In the genomic region with DNA sequence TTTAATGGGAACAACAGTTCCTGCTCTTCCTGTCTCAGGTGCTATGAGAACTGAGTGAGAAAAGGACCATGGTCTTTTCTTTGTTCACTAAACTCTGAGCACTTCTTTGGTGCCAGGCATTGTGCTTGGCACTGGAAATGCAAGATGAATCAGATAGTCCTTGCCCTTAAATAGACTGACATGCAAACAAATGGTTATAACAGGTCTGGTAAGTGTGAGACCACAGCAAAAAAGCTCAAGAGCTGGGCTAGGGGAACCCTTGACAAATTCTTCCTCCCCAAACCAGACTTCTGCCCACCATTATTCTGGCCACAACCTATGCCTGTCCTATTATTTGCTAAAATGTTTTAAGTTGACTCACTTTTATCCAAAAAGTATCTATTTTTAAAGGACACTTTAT, we compare ENCODE assay signal across 22 cellular contexts. TPM values are rescaled to one million over a fixed set of nuclear protein-coding genes. Genes with fewer than 3 reads are reported as not detected.
DNase-seq lines count a peak whose midpoint lies in the region; ATAC-seq, FAIRE-seq and TF ChIP-seq lines count a peak whose summit lies in the region.
"Had no signal": no experiment of that assay in that cellular context is flagged by ENCODE, and none has a peak within 500 bp of the region (broad histone marks: within the 10 kb centered on the region; RNA-seq: fewer than 3 reads in every experiment).

No MANE protein-coding gene starts in this region.

- TF ChIP-seq CTCF in Loucy (conservative IDR thresholded peaks at IDR 0.05; ENCODE audit: low read length) (no peak), GM12878 (IDR thresholded peaks at IDR 0.05 in 2 of 3, conservative IDR thresholded peaks at IDR 0.05 in 1 of 3; ENCODE audit: control insufficient read depth in 2 of 3, extremely low read depth in 1 of 3, insufficient read depth in 1 of 3, low read depth in 3 of 3, low read length in 3 of 3) (no peak), prostate gland (IDR thresholded peaks at IDR 0.05) (no peak), gastrocnemius medialis (IDR thresholded peaks at IDR 0.05 in 4 of 5, conservative IDR thresholded peaks at IDR 0.05 in 1 of 5) (no peak), lower lobe of right lung (IDR thresholded peaks at IDR 0.05) (no peak)

- H3K4me1 ChIP-seq in Loucy (ENCODE audit: insufficient read depth, low read length, poor library complexity, severe bottlenecking), result peaks cover 50% of the 10 kb centered on the region
- H3K4me1 ChIP-seq in GM12878 (ENCODE audit: control insufficient read depth, insufficient read depth, low read length), result peaks cover 39% of the 10 kb centered on the region
- H3K4me1 ChIP-seq in prostate gland (replicated peaks), result no peaks in the 10 kb centered on the region
- peaks cover 23 to 29% of the 10 kb centered on the region in 2 donors for H3K4me1 ChIP-seq in gastrocnemius medialis
- peaks cover 52% of the 10 kb centered on the region for H3K4me1 ChIP-seq in lower lobe of right lung

- in situ Hi-C loops in GM12878 (cut with MboI) (no loop called here), gastrocnemius medialis (cut with MboI; ENCODE audit: low sequenced_read_pairs in 4 of 4) (no loop called here)

- no peaks in the 10 kb centered on the region for H3K27me3 ChIP-seq in Loucy (ENCODE audit: insufficient read depth, low read length, poor library complexity, severe bottlenecking)
- no peaks in the 10 kb centered on the region for H3K27me3 ChIP-seq in GM12878 (replicated peaks in 1 of 2; ENCODE audit: control insufficient read depth in 2 of 2, insufficient read depth in 2 of 2, low read length in 1 of 2)
- no peaks in the 10 kb centered on the region for H3K27me3 ChIP-seq in prostate gland (replicated peaks; ENCODE audit: insufficient read depth)
- peaks cover 0 to 3% (median 0%) of the 10 kb centered on the region in 3 donors for H3K27me3 ChIP-seq in gastrocnemius medialis
- no peaks in the 10 kb centered on the region for H3K27me3 ChIP-seq in lower lobe of right lung (ENCODE audit: low read depth)
- H3K27me3 ChIP-seq: SJSA1 had no signal

- peaks cover 92% of the 10 kb centered on the region for H3K79me2 ChIP-seq in Loucy (ENCODE audit: insufficient read depth, low read length)
- H3K79me2 ChIP-seq in GM12878 (ENCODE audit: control insufficient read depth, insufficient read depth, low read length), result peaks cover 79% of the 10 kb centered on the region

- no TSS peak for BruUV-seq in GM12878 (replicated peaks; lab: Mats Ljungman, UMichigan)

- peak overlapping the region; percentile 95 for H3K4me3 Mint-ChIP-seq in activated naive CD8-positive, alpha-beta T cell
- no peak overlapping the region for H3K4me3 Mint-ChIP-seq in activated naive CD8-positive, alpha-beta T cell treated with anti-CD3 and anti-CD28 coated beads for 36 hours
- peak overlapping the region; percentile 4 to 29 for H3K4me3 Mint-ChIP-seq in stimulated activated naive CD8-positive, alpha-beta T cell treated with anti-CD3 and anti-CD28 coated beads, Interleukin-15, amount 100 ng/mL, for 72 hours

- no peak for TF ChIP-seq POLR2A in GM12878 (IDR thresholded peaks at IDR 0.05; ENCODE audit: low read depth, low read length)
- TF ChIP-seq POLR2A in prostate gland (IDR thresholded peaks at IDR 0.05), result no peak
- no peak for TF ChIP-seq POLR2A in gastrocnemius medialis (IDR thresholded peaks at IDR 0.05)

- H2AFZ ChIP-seq in Loucy (ENCODE audit: low read length), result no peak overlapping the region
- H2AFZ ChIP-seq in GM12878 (ENCODE audit: control insufficient read depth, low read depth, low read length), result no peak overlapping the region
- H2AFZ ChIP-seq: GM23248, PC-9 had no signal

- FAIRE-seq in GM12878 (lab: Jason Lieb, UNC), result no peak

- H3K4me2 ChIP-seq in Loucy (ENCODE audit: low read depth, low read length, poor library complexity, severe bottlenecking), result peak overlapping the region; percentile 96
- H3K4me2 ChIP-seq in GM12878 (ENCODE audit: control insufficient read depth, insufficient read depth), result no peak overlapping the region
- H3K4me2 ChIP-seq: PC-9 had no signal

- SMC1A ChIA-PET in GM12878 (lab: Charles Lee; ENCODE audit: uncharacterized antibody, unreplicated experiment), result interaction anchor here (1.1 to 1.8 kb wide), 3 partner anchors 13 to 16 kb away, joined by 3 to 5 read pairs (median 4); no protein-coding TSS in a partner anchor

- RAD21 ChIA-PET in GM12878 (lab: Charles Lee; ENCODE audit: unreplicated experiment), result interaction anchor here (1.7 kb wide), 1 partner anchor 15 kb away, joined by 3 read pairs; no protein-coding TSS in a partner anchor

- intact Hi-C loops in GM12878 (cut with micrococcal nuclease; ENCODE audit: unreplicated experiment) (no loop called here), prostate gland (cut with DNase I) (loop anchor here (10.0 kb wide), 1 partner anchor 1723 kb away; a partner anchor contains a TSS), gastrocnemius medialis (cut with DNase I; ENCODE audit: low total_unique reads) (no loop called here), lower lobe of right lung (cut with DNase I) (no loop called here)

- H3K9me3 ChIP-seq in Loucy (ENCODE audit: insufficient read depth, low read depth, low read length) (no peaks in the 10 kb centered on the region), GM12878 (replicated peaks; ENCODE audit: control insufficient read depth, insufficient read depth, low read length) (no peaks in the 10 kb centered on the region; the same call in 2 of the 3 replicates), prostate gland (no peaks in the 10 kb centered on the region), gastrocnemius medialis (no peaks in the 10 kb centered on the region), lower lobe of right lung (no peaks in the 10 kb centered on the region)
- H3K9me3 ChIP-seq: SJSA1 had no signal

- no peaks in the 10 kb centered on the region for H3K27me3 Mint-ChIP-seq in activated naive CD8-positive, alpha-beta T cell
- H3K27me3 Mint-ChIP-seq in activated naive CD8-positive, alpha-beta T cell treated with anti-CD3 and anti-CD28 coated beads for 36 hours, result no peaks in the 10 kb centered on the region
- no peaks in the 10 kb centered on the region for H3K27me3 Mint-ChIP-seq in stimulated activated naive CD8-positive, alpha-beta T cell treated with anti-CD3 and anti-CD28 coated beads, Interleukin-15, amount 100 ng/mL, for 72 hours
- H3K27me3 Mint-ChIP-seq: CD4-positive, CD25-positive, alpha-beta regulatory T cell had no signal

- H3K4me3 ChIP-seq in Loucy (ENCODE audit: low read length, poor library complexity, severe bottlenecking) (peak overlapping the region; percentile 58), GM12878 (no peak overlapping the region), prostate gland (no peak overlapping the region), gastrocnemius medialis (no peak overlapping the region), lower lobe of right lung (no peak overlapping the region)
- H3K4me3 ChIP-seq: GM23248, PC-9, SJSA1 had no signal

- peaks cover 31% of the 10 kb centered on the region for H3K36me3 Mint-ChIP-seq in activated naive CD8-positive, alpha-beta T cell
- peaks cover 95% of the 10 kb centered on the region for H3K36me3 Mint-ChIP-seq in activated naive CD8-positive, alpha-beta T cell treated with anti-CD3 and anti-CD28 coated beads for 36 hours

- H3K9me3 Mint-ChIP-seq in activated naive CD8-positive, alpha-beta T cell (ENCODE audit: low read depth), result no peaks in the 10 kb centered on the region
- no peaks in the 10 kb centered on the region for H3K9me3 Mint-ChIP-seq in activated naive CD8-positive, alpha-beta T cell treated with anti-CD3 and anti-CD28 coated beads for 36 hours
- H3K9me3 Mint-ChIP-seq in stimulated activated naive CD8-positive, alpha-beta T cell treated with anti-CD3 and anti-CD28 coated beads, Interleukin-15, amount 100 ng/mL, for 72 hours, result no peaks in the 10 kb centered on the region
- H3K9me3 Mint-ChIP-seq: CD4-positive, CD25-positive, alpha-beta regulatory T cell had no signal

- DNase-seq in activated naive CD8-positive, alpha-beta T cell treated with anti-CD3 and anti-CD28 coated beads for 36 hours, result no peak
- no peak for DNase-seq in GM12878 (ENCODE audit: low read depth, low spot score)
- no peak for DNase-seq in stimulated activated naive CD8-positive, alpha-beta T cell treated with anti-CD3 and anti-CD28 coated beads, Interleukin-15, amount 100 ng/mL, for 72 hours
- DNase-seq in prostate gland (ENCODE audit: low spot score), result no peak
- DNase-seq in gastrocnemius medialis, result no peak
- no peak for DNase-seq in lower lobe of right lung
- DNase-seq: ACHN; AML-193; Calu3; CD4-positive, CD25-positive, alpha-beta regulatory T cell; DMS53; GM23248; KBM-7; NCI-H1436; NCI-H2029 treated with DMSO at 0.1 percent for 48 hours; NCI-H2171 treated with DMSO at 0.1 percent for 48 hours; NCI-H446 treated with DMSO at 0.1 percent for 48 hours had no signal

- H3F3A ChIP-seq in Loucy (ENCODE audit: low read depth), result peaks cover 10% of the 10 kb centered on the region

- H3K27ac ChIP-seq in GM12878 (ENCODE audit: control insufficient read depth, insufficient read depth) (no peak overlapping the region), prostate gland (no peak overlapping the region), gastrocnemius medialis (no peak overlapping the region), lower lobe of right lung (no peak overlapping the region)
- H3K27ac ChIP-seq: GM23248, PC-9, SJSA1 had no signal

- TF ChIP-seq EP300 in GM12878 (IDR thresholded peaks at IDR 0.05; ENCODE audit: borderline replicate concordance in 1 of 2, control insufficient read depth in 1 of 2, low read depth in 2 of 2, low read length in 2 of 2), result no peak

- no peak for TF ChIP-seq RAD21 in GM12878 (IDR thresholded peaks at IDR 0.05; ENCODE audit: insufficient read depth, low read depth, low read length)

- peaks cover 68% of the 10 kb centered on the region for H3K36me3 ChIP-seq in Loucy (ENCODE audit: insufficient read depth, low read length)
- peaks cover 22 to 46% of the 10 kb centered on the region in 2 experiments for H3K36me3 ChIP-seq in GM12878 (ENCODE audit: control insufficient read depth in 2 of 2, insufficient read depth in 2 of 2, low read length in 1 of 2)
- H3K36me3 ChIP-seq in prostate gland, result no peaks in the 10 kb centered on the region
- H3K36me3 ChIP-seq in gastrocnemius medialis, result peaks cover 0 to 12% of the 10 kb centered on the region in 2 donors
- H3K36me3 ChIP-seq in lower lobe of right lung, result peaks cover 81% of the 10 kb centered on the region

- POLR2A ChIA-PET in GM12878 (lab: Charles Lee), result interaction anchor here (0.6 kb wide), 1 partner anchor 369 kb away, joined by 3 read pairs; no protein-coding TSS in a partner anchor

- H3K9ac ChIP-seq in Loucy (ENCODE audit: low read depth, low read length, poor library complexity, severe bottlenecking), result peak overlapping the region; percentile 98
- no peak overlapping the region for H3K9ac ChIP-seq in GM12878 (ENCODE audit: control insufficient read depth, insufficient read depth, low read length)
- H3K9ac ChIP-seq: GM23248 had no signal

- CTCF ChIA-PET in GM12878 (lab: Yijun Ruan, JAX), result interaction anchor here (0.6 to 2.6 kb wide), 10 partner anchors 9 to 223 kb away, joined by 3 to 15 read pairs (median 4); no protein-coding TSS in a partner anchor

- peaks cover 37% of the 10 kb centered on the region for H3K4me1 Mint-ChIP-seq in activated naive CD8-positive, alpha-beta T cell (ENCODE audit: low read depth)
- H3K4me1 Mint-ChIP-seq in activated naive CD8-positive, alpha-beta T cell treated with anti-CD3 and anti-CD28 coated beads for 36 hours, result peaks cover 57% of the 10 kb centered on the region
- H3K4me1 Mint-ChIP-seq in stimulated activated naive CD8-positive, alpha-beta T cell treated with anti-CD3 and anti-CD28 coated beads, Interleukin-15, amount 100 ng/mL, for 72 hours, result peaks cover 91% of the 10 kb centered on the region

- H4K20me1 ChIP-seq in Loucy (ENCODE audit: insufficient read depth, low read length, poor library complexity, severe bottlenecking) (peaks cover 74% of the 10 kb centered on the region), GM12878 (ENCODE audit: control insufficient read depth, insufficient read depth) (peaks cover 3% of the 10 kb centered on the region; the same call in 1 of the 2 replicates)

- no peaks in the 10 kb centered on the region for H3K9me2 ChIP-seq in Loucy (replicated peaks; ENCODE audit: low read depth, low read length)

- ATAC-seq in GM12878 (no peak), gastrocnemius medialis (no peak), lower lobe of right lung (no peak)
- no peak for ATAC-seq in stimulated activated naive CD8-positive, alpha-beta T cell treated with anti-CD3 and anti-CD28 coated beads, Interleukin-15, amount 100 ng/mL, for 72 hours
- ATAC-seq: HCT116 had no signal

- H3K27ac Mint-ChIP-seq in activated naive CD8-positive, alpha-beta T cell, result no peak overlapping the region
- H3K27ac Mint-ChIP-seq in activated naive CD8-positive, alpha-beta T cell treated with anti-CD3 and anti-CD28 coated beads for 36 hours, result no peak overlapping the region
- peak overlapping the region in 1 of 2 donors; percentile 25 for H3K27ac Mint-ChIP-seq in stimulated activated naive CD8-positive, alpha-beta T cell treated with anti-CD3 and anti-CD28 coated beads, Interleukin-15, amount 100 ng/mL, for 72 hours

RNA-seq across cellular contexts. Expression of a gene that starts 5.1 kb away (rescaled TPM):
- total RNA-seq in activated naive CD8-positive, alpha-beta T cell treated with anti-CD3 and anti-CD28 coated beads for 36 hours, result 100 to 1,000 TPM; 331 to 348 TPM
- 332 and 410 TPM in 2 replicates for total RNA-seq in GM12878 (2013; cell fraction: nucleolus; rRNA removed)
- total RNA-seq in GM12878 (2014; rRNA removed), result 104 and 112 TPM in 2 replicates
- 79.7 and 80.2 TPM in 2 replicates for total RNA-seq in GM12878 (2014; rRNA removed; fragmentation: Illumina TruSeq; extraction: Trizol)
- 147 and 158 TPM in 2 replicates for total RNA-seq in GM12878 (2021)
- 77.0 TPM for polyA plus RNA-seq in GM12878 (2011; ENCODE audit: low read depth)
- polyA plus RNA-seq in GM12878 (2011; rRNA removed), result 129 and 237 TPM in 2 replicates
- polyA plus RNA-seq in GM12878 (2011; cell fraction: cytosol; rRNA removed), result 362 and 451 TPM in 2 replicates
- polyA plus RNA-seq in GM12878 (2011; cell fraction: nucleus; rRNA removed), result 282 and 405 TPM in 2 replicates
- polyA plus RNA-seq in GM12878 (2012), result 84.4 and 111 TPM in 2 replicates
- polyA plus RNA-seq in GM12878 (2014; fragmentation: Illumina TruSeq; extraction: Trizol), result 153 and 168 TPM in 2 replicates
- polyA plus RNA-seq in GM12878 (2014; fragmentation: Nextera tagmentation; extraction: Ambion mirVana), result 10 to 100 TPM; 37.5 to 79.9 TPM
- 107 and 111 TPM in 2 replicates for polyA plus RNA-seq in GM12878 (2014; rRNA removed)
- 100 to 1,000 TPM; 189 to 200 TPM for polyA plus RNA-seq in GM12878 (2016; fragmentation: Nextera tagmentation; extraction: Ambion mirVana)
- 286 and 303 TPM in 2 replicates for polyA minus RNA-seq in GM12878 (2011; rRNA and poly(A)+ RNA removed)
- polyA minus RNA-seq in GM12878 (2011; cell fraction: cytosol; rRNA and poly(A)+ RNA removed), result 73.4 and 78.4 TPM in 2 replicates
- polyA minus RNA-seq in GM12878 (2011; cell fraction: nucleus; rRNA and poly(A)+ RNA removed), result 142 and 145 TPM in 2 replicates
- 10 to 100 TPM; 23.3 to 39.8 TPM for total RNA-seq in prostate gland
- 10 to 100 TPM; 13.9 to 22.5 (median 20.3) TPM for total RNA-seq in gastrocnemius medialis
- 102 TPM for total RNA-seq in lower lobe of right lung

RNA-seq across cellular contexts. Expression of a gene that starts 31.4 kb away (rescaled TPM):
- 1 to 10 TPM in 1 of 2 experiments, under 1 TPM in 1; 0.54 to 2.1 TPM for total RNA-seq in activated naive CD8-positive, alpha-beta T cell treated with anti-CD3 and anti-CD28 coated beads for 36 hours
- 1.2 and 1.3 TPM in 2 replicates for total RNA-seq in GM12878 (2013; cell fraction: nucleolus; rRNA removed)
- total RNA-seq in GM12878 (2014; rRNA removed) (0.68 TPM in 1 of 2 replicates, not detected in the other), GM12878 (2014; rRNA removed; fragmentation: Illumina TruSeq; extraction: Trizol) (0.41 TPM in 1 of 2 replicates, not detected in the other), GM12878 (2021) (1.7 and 2.0 TPM in 2 replicates), prostate gland (under 1 TPM in 1 of 2 donors, not detected in 1; 0.36 TPM), gastrocnemius medialis (not detected), lower lobe of right lung (not detected)
- polyA plus RNA-seq in GM12878 (2011; ENCODE audit: low read depth), result 1.2 TPM
- polyA plus RNA-seq in GM12878 (2011; rRNA removed) (0.23 and 0.43 TPM in 2 replicates), GM12878 (2014; fragmentation: Illumina TruSeq; extraction: Trizol) (0.10 TPM in 1 of 2 replicates, not detected in the other), GM12878 (2014; fragmentation: Nextera tagmentation; extraction: Ambion mirVana) (1 to 10 TPM in 1 of 2 experiments, under 1 TPM in 1; 0.88 to 1.0 TPM), GM12878 (2014; rRNA removed) (0.25 and 0.40 TPM in 2 replicates), GM12878 (2016; fragmentation: Nextera tagmentation; extraction: Ambion mirVana) (under 1 TPM in 1 of 2 experiments, not detected in 1; 0.19 TPM)
- polyA plus RNA-seq in GM12878 (2011; cell fraction: cytosol; rRNA removed), result 0.87 and 1.3 TPM in 2 replicates
- polyA plus RNA-seq in GM12878 (2011; cell fraction: nucleus; rRNA removed), result 7.3 and 7.5 TPM in 2 replicates
- 1.3 and 1.7 TPM in 2 replicates for polyA plus RNA-seq in GM12878 (2012)
- 0.72 and 1.2 TPM in 2 replicates for polyA minus RNA-seq in GM12878 (2011; rRNA and poly(A)+ RNA removed)
- polyA minus RNA-seq in GM12878 (2011; cell fraction: cytosol; rRNA and poly(A)+ RNA removed), result not detected in 2 replicates
- polyA minus RNA-seq in GM12878 (2011; cell fraction: nucleus; rRNA and poly(A)+ RNA removed), result 0.36 and 1.1 TPM in 2 replicates
- total RNA-seq: Calu3; CD4-positive, CD25-positive, alpha-beta regulatory T cell; PC-9; SJSA1 had no signal

RNA-seq across cellular contexts. Expression of a gene that starts 38.5 kb away (rescaled TPM):
- total RNA-seq in activated naive CD8-positive, alpha-beta T cell treated with anti-CD3 and anti-CD28 coated beads for 36 hours, result under 1 TPM; 0.43 to 0.44 TPM
- total RNA-seq in GM12878 (2013; cell fraction: nucleolus; rRNA removed), result not detected in 2 replicates
- total RNA-seq in GM12878 (2014; rRNA removed), result 0.33 and 0.34 TPM in 2 replicates
- not detected in 2 replicates for total RNA-seq in GM12878 (2014; rRNA removed; fragmentation: Illumina TruSeq; extraction: Trizol)
- 1.0 and 1.1 TPM in 2 replicates for total RNA-seq in GM12878 (2021)
- polyA plus RNA-seq in GM12878 (2011; ENCODE audit: low read depth), result not detected
- not detected in 2 replicates for polyA plus RNA-seq in GM12878 (2011; rRNA removed)
- 0.03 and 0.09 TPM in 2 replicates for polyA plus RNA-seq in GM12878 (2011; cell fraction: cytosol; rRNA removed)
- polyA plus RNA-seq in GM12878 (2011; cell fraction: nucleus; rRNA removed), result 0.22 and 0.39 TPM in 2 replicates
- polyA plus RNA-seq in GM12878 (2012), result 0.08 and 0.11 TPM in 2 replicates
- polyA plus RNA-seq in GM12878 (2014; fragmentation: Illumina TruSeq; extraction: Trizol), result not detected in 2 replicates
- polyA plus RNA-seq in GM12878 (2014; fragmentation: Nextera tagmentation; extraction: Ambion mirVana), result under 1 TPM in 1 of 2 experiments, not detected in 1; 0.14 TPM
- polyA plus RNA-seq in GM12878 (2014; rRNA removed), result 0.58 and 0.88 TPM in 2 replicates
- polyA plus RNA-seq in GM12878 (2016; fragmentation: Nextera tagmentation; extraction: Ambion mirVana), result under 1 TPM; 0.48 to 0.55 TPM
- not detected in 2 replicates for polyA minus RNA-seq in GM12878 (2011; rRNA and poly(A)+ RNA removed)
- not detected in 2 replicates for polyA minus RNA-seq in GM12878 (2011; cell fraction: cytosol; rRNA and poly(A)+ RNA removed)
- 0.36 and 0.38 TPM in 2 replicates for polyA minus RNA-seq in GM12878 (2011; cell fraction: nucleus; rRNA and poly(A)+ RNA removed)
- total RNA-seq in prostate gland, result 1 to 10 TPM in 1 of 2 donors, under 1 TPM in 1; 0.51 to 2.0 TPM
- total RNA-seq in gastrocnemius medialis, result 1 to 10 TPM in 1 of 4 donors, under 1 TPM in 3; 0.13 to 2.8 (median 0.77) TPM
- total RNA-seq in lower lobe of right lung, result 4.8 TPM
- total RNA-seq: CD4-positive, CD25-positive, alpha-beta regulatory T cell; SJSA1 had no signal

RNA-seq across cellular contexts. Expression of a gene that starts 40.9 kb away (rescaled TPM):
- total RNA-seq in activated naive CD8-positive, alpha-beta T cell treated with anti-CD3 and anti-CD28 coated beads for 36 hours, result not detected
- not detected in 2 replicates for total RNA-seq in GM12878 (2013; cell fraction: nucleolus; rRNA removed)
- not detected in 2 replicates for total RNA-seq in GM12878 (2014; rRNA removed)
- not detected in 2 replicates for total RNA-seq in GM12878 (2014; rRNA removed; fragmentation: Illumina TruSeq; extraction: Trizol)
- not detected in 2 replicates for total RNA-seq in GM12878 (2021)
- polyA plus RNA-seq in GM12878 (2011; ENCODE audit: low read depth), result not detected
- not detected in 2 replicates for polyA plus RNA-seq in GM12878 (2011; rRNA removed)
- not detected in 2 replicates for polyA plus RNA-seq in GM12878 (2011; cell fraction: cytosol; rRNA removed)
- polyA plus RNA-seq in GM12878 (2011; cell fraction: nucleus; rRNA removed), result not detected in 2 replicates
- polyA plus RNA-seq in GM12878 (2012), result not detected in 2 replicates
- not detected in 2 replicates for polyA plus RNA-seq in GM12878 (2014; fragmentation: Illumina TruSeq; extraction: Trizol)
- polyA plus RNA-seq in GM12878 (2014; fragmentation: Nextera tagmentation; extraction: Ambion mirVana), result not detected
- not detected in 2 replicates for polyA plus RNA-seq in GM12878 (2014; rRNA removed)
- not detected for polyA plus RNA-seq in GM12878 (2016; fragmentation: Nextera tagmentation; extraction: Ambion mirVana)
- polyA minus RNA-seq in GM12878 (2011; rRNA and poly(A)+ RNA removed), result not detected in 2 replicates
- not detected in 2 replicates for polyA minus RNA-seq in GM12878 (2011; cell fraction: cytosol; rRNA and poly(A)+ RNA removed)
- not detected in 2 replicates for polyA minus RNA-seq in GM12878 (2011; cell fraction: nucleus; rRNA and poly(A)+ RNA removed)
- total RNA-seq in prostate gland, result not detected
- total RNA-seq in gastrocnemius medialis, result not detected
- total RNA-seq in lower lobe of right lung, result not detected
- total RNA-seq: Calu3; CD4-positive, CD25-positive, alpha-beta regulatory T cell; GM23248; PC-9; SJSA1 had no signal
- polyA plus RNA-seq: CD4-positive, CD25-positive, alpha-beta regulatory T cell; GM23248 had no signal
